Comparison of ENCODE assay signal across 24 cellular contexts in genomic region chr7:46772740-46773139, GRCh38.
DNase-seq lines count a peak whose midpoint lies in the region; ATAC-seq, FAIRE-seq and TF ChIP-seq lines count a peak whose summit lies in the region.
"Had no signal": no experiment of that assay in that cellular context is flagged by ENCODE, and none has a peak within 500 bp of the region (broad histone marks: within the 10 kb centered on the region; RNA-seq: fewer than 3 reads in every experiment).

No MANE protein-coding gene starts in this region.

- no peak for FAIRE-seq in RCC 7860 (lab: Jason Lieb, UNC)

- peaks cover 30 to 58% (median 40%) of the 10 kb centered on the region in 4 donors for H3K4me1 ChIP-seq in esophagus muscularis mucosa
- peaks cover 32% of the 10 kb centered on the region for H3K4me1 ChIP-seq in testis
- H3K4me1 ChIP-seq: left lung, spleen had no signal

- H3K4me3 ChIP-seq in esophagus muscularis mucosa (no peak overlapping the region), testis (no peak overlapping the region)
- H3K4me3 ChIP-seq: left lung, spleen had no signal

- H3K27me3 Mint-ChIP-seq in mesothelial cell of epicardium (ENCODE audit: low read depth), result no peaks in the 10 kb centered on the region
- H3K27me3 Mint-ChIP-seq: naive thymus-derived CD8-positive, alpha-beta T cell had no signal

- H3K27me3 ChIP-seq in esophagus muscularis mucosa, result no peaks in the 10 kb centered on the region
- H3K27me3 ChIP-seq in testis, result no peaks in the 10 kb centered on the region
- H3K27me3 ChIP-seq: left lung, spleen had no signal

- TF ChIP-seq POLR2A in esophagus muscularis mucosa (IDR thresholded peaks at IDR 0.05; ENCODE audit: low read depth), result no peak
- no peak for TF ChIP-seq POLR2A in testis (IDR thresholded peaks at IDR 0.05)

- 60% methylated on average over 1 of the region's 1 CpG for WGBS in esophagus muscularis mucosa
- WGBS in testis, 2 donors, result 11 to 30% methylated on average over 1 of the region's 1 CpG

- H3K36me3 Mint-ChIP-seq in mesothelial cell of epicardium, result peaks cover 14% of the 10 kb centered on the region
- H3K36me3 Mint-ChIP-seq: CD14-positive monocyte; naive thymus-derived CD8-positive, alpha-beta T cell had no signal

- ATAC-seq in GM21786 (IDR thresholded peaks at IDR 0.05; ENCODE audit: unreplicated experiment), result no peak
- ATAC-seq: esophagus mucosa; left lung; naive thymus-derived CD8-positive, alpha-beta T cell had no signal

- H3K27ac ChIP-seq in VCaP (peak overlapping the region; percentile 25; the same call in 1 of the 2 replicates), esophagus muscularis mucosa (replicated peaks in 1 of 4) (peak overlapping the region; percentile 69 to 82 (median 77)), testis (peak overlapping the region; percentile 63 to 76)
- H3K27ac ChIP-seq: left lung, spleen had no signal

- TF ChIP-seq CTCF in VCaP (conservative IDR thresholded peaks at IDR 0.05), result no peak
- TF ChIP-seq CTCF in esophagus muscularis mucosa (IDR thresholded peaks at IDR 0.05), result no peak
- TF ChIP-seq CTCF in mesothelial cell of epicardium (IDR thresholded peaks at IDR 0.05; ENCODE audit: unreplicated experiment), result no peak
- no peak for TF ChIP-seq CTCF in testis (IDR thresholded peaks at IDR 0.05)

- peak overlapping the region; percentile 35 for H3K27ac Mint-ChIP-seq in mesothelial cell of epicardium
- H3K27ac Mint-ChIP-seq: activated naive CD4-positive, alpha-beta T cell treated with anti-CD3 and anti-CD28 coated beads for 36 hours; CD14-positive monocyte; naive thymus-derived CD8-positive, alpha-beta T cell had no signal

- peak; percentile 83 for TF ChIP-seq EP300 in esophagus muscularis mucosa (IDR thresholded peaks at IDR 0.05)

- H3K4me1 Mint-ChIP-seq in mesothelial cell of epicardium, result peaks cover 19% of the 10 kb centered on the region
- H3K4me1 Mint-ChIP-seq: CD14-positive monocyte; naive thymus-derived CD8-positive, alpha-beta T cell had no signal

- peaks cover 30% of the 10 kb centered on the region for H3K9me3 Mint-ChIP-seq in mesothelial cell of epicardium

- intact Hi-C loops in esophagus muscularis mucosa (cut with DNase I) (loop anchor here (10.0 kb wide), 2 partner anchors 62 to 482 kb away; no protein-coding TSS in a partner anchor), testis (cut with DNase I; ENCODE audit: low total_unique reads) (no loop called here)

- H3K36me3 ChIP-seq in esophagus muscularis mucosa, result no peaks in the 10 kb centered on the region
- no peaks in the 10 kb centered on the region for H3K36me3 ChIP-seq in testis (ENCODE audit: low read depth, missing control alignments)
- H3K36me3 ChIP-seq: left lung, spleen had no signal

- H3K9me3 ChIP-seq in esophagus muscularis mucosa (peaks cover 0 to 11% (median 5%) of the 10 kb centered on the region in 4 donors), testis (no peaks in the 10 kb centered on the region)

- DNase-seq in esophagus muscularis mucosa (ENCODE audit: extremely low spot score) (no peak), mesothelial cell of epicardium (ENCODE audit: low spot score in 2 of 2, unreplicated experiment in 2 of 2) (no peak), testis (peak; percentile 58), NCI-H446 treated with DMSO at 0.1 percent for 48 hours (lab: John Stamatoyannopoulos, UW) (no peak), RCC 7860 (ENCODE audit: low spot score) (no peak)
- DNase-seq: activated CD4-positive, alpha-beta T cell treated with anti-CD3 and anti-CD28 coated beads, Interleukin-2, amount 50 U/mL, for 4 hours; activated CD4-positive, CD25-positive, alpha-beta regulatory T cell; activated naive CD4-positive, alpha-beta T cell treated with anti-CD3 and anti-CD28 coated beads for 36 hours; cortex of kidney; DMS79 treated with DMSO at 0.1 percent for 48 hours; HCEC 1CT; left lung; midbrain; naive thymus-derived CD8-positive, alpha-beta T cell; NCI-H1694 treated with DMSO at 0.1 percent for 48 hours; NCI-H510A treated with DMSO at 0.1 percent for 48 hours; SHP77; spleen; stimulated activated CD4-positive, alpha-beta T cell treated with anti-CD3 and anti-CD28 coated beads, Interleukin-4, amount 100 ng/mL, for 1 hour; substantia nigra had no signal

- H3K4me3 Mint-ChIP-seq in mesothelial cell of epicardium, result no peak overlapping the region
- H3K4me3 Mint-ChIP-seq: activated naive CD4-positive, alpha-beta T cell treated with anti-CD3 and anti-CD28 coated beads for 36 hours; CD14-positive monocyte; naive thymus-derived CD8-positive, alpha-beta T cell had no signal

Comparison
In these comparisons a context has a peak if more than half of its experiments do, and no peak if none do; other contexts are left out.
1. H3K27ac ChIP-seq: peak in every context shown above with its lines; median percentile 77 in esophagus muscularis mucosa; 70 in testis; 25 in VCaP.